ENCODE assay signal across 22 cellular contexts in genomic region chr6:149200282-149200936, GRCh38.
"Had no signal": no experiment of that assay in that cellular context is flagged by ENCODE, and none has a peak within 500 bp of the region (broad histone marks: within the 10 kb centered on the region; RNA-seq: fewer than 3 reads in every experiment).

No MANE protein-coding gene starts in this region.

- DNase-seq: activated B cell treated with CpG ODN at 0.5 μM for 24 hours; activated CD4-positive, alpha-beta T cell treated with anti-CD3 and anti-CD28 coated beads, Interleukin-2, amount 10 ng/mL, durations not matched to agents 24 days and 14 days; activated CD8-positive, alpha-beta memory T cell treated with anti-CD3 and anti-CD28 coated beads, Interleukin-2, amount 50 U/mL, for 4 hours; activated effector memory CD4-positive, alpha-beta T cell treated with anti-CD3 and anti-CD28 coated beads, Interleukin-2, amount 50 U/mL, for 16 hours; activated T-cell treated with anti-CD3 and anti-CD28 coated beads, Interleukin-2, amount 50 U/mL, for 4 hours; effector CD8-positive, alpha-beta T cell; heart left ventricle; left lung; psoas muscle; right cardiac atrium; small intestine; stimulated activated CD4-positive, alpha-beta T cell treated with anti-CD3 and anti-CD28 coated beads, Interleukin-15, amount 100 ng/mL, for 24 hours; stimulated activated CD4-positive, alpha-beta T cell treated with anti-CD3 and anti-CD28 coated beads, Interleukin-2, amount 100 ng/mL, for 48 hours; stimulated activated naive CD8-positive, alpha-beta T cell treated with anti-CD3 and anti-CD28 coated beads, Interleukin-15, amount 100 ng/mL, for 72 hours had no signal

- H3K27ac ChIP-seq: gastroesophageal sphincter, heart left ventricle, left lung, psoas muscle, suprapubic skin had no signal

- ATAC-seq: activated naive CD4-positive, alpha-beta T cell treated with anti-CD3 and anti-CD28 coated beads, Interleukin-2, amount 50 U/mL, for 72 hours; activated T-cell treated with anti-CD3 and anti-CD28 coated beads, Interleukin-2, amount 50 U/mL, for 4 hours; esophagus mucosa; gastroesophageal sphincter; heart left ventricle; left lung; psoas muscle; right cardiac atrium; stimulated activated naive CD8-positive, alpha-beta T cell treated with anti-CD3 and anti-CD28 coated beads, Interleukin-15, amount 100 ng/mL, for 72 hours had no signal

- H3K4me3 Mint-ChIP-seq: activated B cell treated with CpG ODN at 0.5 μM for 24 hours; activated CD4-positive, alpha-beta T cell treated with anti-CD3 and anti-CD28 coated beads, Interleukin-2, amount 10 ng/mL, durations not matched to agents 24 days and 14 days; activated T-cell treated with anti-CD3 and anti-CD28 coated beads, Interleukin-2, amount 50 U/mL, for 4 hours; dendritic cell treated with granulocyte-macrophage colony-stimulating factor and Interleukin-4, amounts not matched to agents 40 ng/mL and 50 ng/mL, for 4 days; neural crest cell; stimulated activated naive CD8-positive, alpha-beta T cell treated with anti-CD3 and anti-CD28 coated beads, Interleukin-15, amount 100 ng/mL, for 72 hours; T-helper 2 cell treated with Interferon-gamma antibody and Interleukin-4, amounts not matched to agents 5 μg/mL and 100 μg/mL, for 36 hours; type B pancreatic cell had no signal

- H3K27me3 Mint-ChIP-seq: activated B cell treated with CpG ODN at 0.5 μM for 24 hours; activated CD4-positive, alpha-beta T cell treated with anti-CD3 and anti-CD28 coated beads, Interleukin-2, amount 10 ng/mL, durations not matched to agents 24 days and 14 days; dendritic cell treated with granulocyte-macrophage colony-stimulating factor and Interleukin-4, amounts not matched to agents 40 ng/mL and 50 ng/mL, for 4 days; stimulated activated naive CD8-positive, alpha-beta T cell treated with anti-CD3 and anti-CD28 coated beads, Interleukin-15, amount 100 ng/mL, for 72 hours; type B pancreatic cell had no signal

- H3K9me3 Mint-ChIP-seq: activated B cell treated with CpG ODN at 0.5 μM for 24 hours had no signal

- H3K27me3 ChIP-seq: gastroesophageal sphincter, heart left ventricle, left lung, suprapubic skin had no signal

- H3K4me1 ChIP-seq: gastroesophageal sphincter, left lung, psoas muscle, suprapubic skin had no signal

- H3K4me3 ChIP-seq: gastroesophageal sphincter, heart left ventricle, left lung, psoas muscle, suprapubic skin had no signal

- H3K36me3 Mint-ChIP-seq: type B pancreatic cell had no signal

- H3K27ac Mint-ChIP-seq: activated B cell treated with CpG ODN at 0.5 μM for 24 hours; activated CD4-positive, alpha-beta T cell treated with anti-CD3 and anti-CD28 coated beads, Interleukin-2, amount 10 ng/mL, durations not matched to agents 24 days and 14 days; activated naive CD4-positive, alpha-beta T cell treated with anti-CD3 and anti-CD28 coated beads, Interleukin-2, amount 50 U/mL, for 72 hours; stimulated activated naive CD8-positive, alpha-beta T cell treated with anti-CD3 and anti-CD28 coated beads, Interleukin-15, amount 100 ng/mL, for 72 hours; T-helper 2 cell treated with Interferon-gamma antibody and Interleukin-4, amounts not matched to agents 5 μg/mL and 100 μg/mL, for 36 hours; type B pancreatic cell had no signal

- H3K36me3 ChIP-seq: gastroesophageal sphincter, heart left ventricle, left lung, suprapubic skin had no signal

- H3K4me1 Mint-ChIP-seq: activated B cell treated with CpG ODN at 0.5 μM for 24 hours had no signal
